1 cellular context compared by ENCODE assay signal in the genomic region with DNA sequence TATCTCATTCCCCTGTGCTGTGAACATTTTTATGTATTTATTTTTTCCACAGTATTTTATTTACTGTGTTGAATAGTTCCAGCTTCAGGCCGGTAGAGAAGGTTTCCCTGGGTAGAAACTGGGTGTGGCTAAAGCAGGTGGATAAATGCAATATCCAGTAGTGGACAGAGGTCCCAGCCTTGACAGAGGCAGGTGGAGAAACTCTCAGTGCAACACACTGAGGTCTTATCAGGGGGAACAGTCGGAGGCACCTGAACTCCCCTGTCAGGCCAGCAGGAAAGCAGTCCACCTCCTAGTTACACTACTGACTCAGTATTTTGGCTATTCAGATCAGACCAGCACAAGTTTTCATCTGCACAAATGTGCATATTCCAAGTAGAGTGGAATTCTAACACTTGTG.
TF ChIP-seq lines count a peak whose summit lies in the region.

No MANE protein-coding gene starts in this region.

TF ChIP-seq in WTC11, 78 proteins besides CTCF, POLR2A, EP300 and RAD21 (continued from another document):
- TF ChIP-seq, protein P1, sequence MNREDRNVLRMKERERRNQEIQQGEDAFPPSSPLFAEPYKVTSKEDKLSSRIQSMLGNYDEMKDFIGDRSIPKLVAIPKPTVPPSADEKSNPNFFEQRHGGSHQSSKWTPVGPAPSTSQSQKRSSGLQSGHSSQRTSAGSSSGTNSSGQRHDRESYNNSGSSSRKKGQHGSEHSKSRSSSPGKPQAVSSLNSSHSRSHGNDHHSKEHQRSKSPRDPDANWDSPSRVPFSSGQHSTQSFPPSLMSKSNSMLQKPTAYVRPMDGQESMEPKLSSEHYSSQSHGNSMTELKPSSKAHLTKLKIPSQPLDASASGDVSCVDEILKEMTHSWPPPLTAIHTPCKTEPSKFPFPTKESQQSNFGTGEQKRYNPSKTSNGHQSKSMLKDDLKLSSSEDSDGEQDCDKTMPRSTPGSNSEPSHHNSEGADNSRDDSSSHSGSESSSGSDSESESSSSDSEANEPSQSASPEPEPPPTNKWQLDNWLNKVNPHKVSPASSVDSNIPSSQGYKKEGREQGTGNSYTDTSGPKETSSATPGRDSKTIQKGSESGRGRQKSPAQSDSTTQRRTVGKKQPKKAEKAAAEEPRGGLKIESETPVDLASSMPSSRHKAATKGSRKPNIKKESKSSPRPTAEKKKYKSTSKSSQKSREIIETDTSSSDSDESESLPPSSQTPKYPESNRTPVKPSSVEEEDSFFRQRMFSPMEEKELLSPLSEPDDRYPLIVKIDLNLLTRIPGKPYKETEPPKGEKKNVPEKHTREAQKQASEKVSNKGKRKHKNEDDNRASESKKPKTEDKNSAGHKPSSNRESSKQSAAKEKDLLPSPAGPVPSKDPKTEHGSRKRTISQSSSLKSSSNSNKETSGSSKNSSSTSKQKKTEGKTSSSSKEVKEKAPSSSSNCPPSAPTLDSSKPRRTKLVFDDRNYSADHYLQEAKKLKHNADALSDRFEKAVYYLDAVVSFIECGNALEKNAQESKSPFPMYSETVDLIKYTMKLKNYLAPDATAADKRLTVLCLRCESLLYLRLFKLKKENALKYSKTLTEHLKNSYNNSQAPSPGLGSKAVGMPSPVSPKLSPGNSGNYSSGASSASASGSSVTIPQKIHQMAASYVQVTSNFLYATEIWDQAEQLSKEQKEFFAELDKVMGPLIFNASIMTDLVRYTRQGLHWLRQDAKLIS (CRISPR knock-in tag; IDR thresholded peaks at IDR 0.05; ENCODE audit: borderline replicate concordance), result no peak
- TF ChIP-seq, protein P2, sequence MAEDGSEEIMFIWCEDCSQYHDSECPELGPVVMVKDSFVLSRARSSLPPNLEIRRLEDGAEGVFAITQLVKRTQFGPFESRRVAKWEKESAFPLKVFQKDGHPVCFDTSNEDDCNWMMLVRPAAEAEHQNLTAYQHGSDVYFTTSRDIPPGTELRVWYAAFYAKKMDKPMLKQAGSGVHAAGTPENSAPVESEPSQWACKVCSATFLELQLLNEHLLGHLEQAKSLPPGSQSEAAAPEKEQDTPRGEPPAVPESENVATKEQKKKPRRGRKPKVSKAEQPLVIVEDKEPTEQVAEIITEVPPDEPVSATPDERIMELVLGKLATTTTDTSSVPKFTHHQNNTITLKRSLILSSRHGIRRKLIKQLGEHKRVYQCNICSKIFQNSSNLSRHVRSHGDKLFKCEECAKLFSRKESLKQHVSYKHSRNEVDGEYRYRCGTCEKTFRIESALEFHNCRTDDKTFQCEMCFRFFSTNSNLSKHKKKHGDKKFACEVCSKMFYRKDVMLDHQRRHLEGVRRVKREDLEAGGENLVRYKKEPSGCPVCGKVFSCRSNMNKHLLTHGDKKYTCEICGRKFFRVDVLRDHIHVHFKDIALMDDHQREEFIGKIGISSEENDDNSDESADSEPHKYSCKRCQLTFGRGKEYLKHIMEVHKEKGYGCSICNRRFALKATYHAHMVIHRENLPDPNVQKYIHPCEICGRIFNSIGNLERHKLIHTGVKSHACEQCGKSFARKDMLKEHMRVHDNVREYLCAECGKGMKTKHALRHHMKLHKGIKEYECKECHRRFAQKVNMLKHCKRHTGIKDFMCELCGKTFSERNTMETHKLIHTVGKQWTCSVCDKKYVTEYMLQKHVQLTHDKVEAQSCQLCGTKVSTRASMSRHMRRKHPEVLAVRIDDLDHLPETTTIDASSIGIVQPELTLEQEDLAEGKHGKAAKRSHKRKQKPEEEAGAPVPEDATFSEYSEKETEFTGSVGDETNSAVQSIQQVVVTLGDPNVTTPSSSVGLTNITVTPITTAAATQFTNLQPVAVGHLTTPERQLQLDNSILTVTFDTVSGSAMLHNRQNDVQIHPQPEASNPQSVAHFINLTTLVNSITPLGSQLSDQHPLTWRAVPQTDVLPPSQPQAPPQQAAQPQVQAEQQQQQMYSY (CRISPR knock-in tag; IDR thresholded peaks at IDR 0.05), result no peak
- TF ChIP-seq ZNF121 (CRISPR knock-in tag; IDR thresholded peaks at IDR 0.05) (no peak), JUN (CRISPR knock-in tag; IDR thresholded peaks at IDR 0.05) (no peak), ETV6 (CRISPR knock-in tag; IDR thresholded peaks at IDR 0.05) (no peak), MYBL2 (CRISPR knock-in tag; IDR thresholded peaks at IDR 0.05) (no peak)
- TF ChIP-seq, protein P3, sequence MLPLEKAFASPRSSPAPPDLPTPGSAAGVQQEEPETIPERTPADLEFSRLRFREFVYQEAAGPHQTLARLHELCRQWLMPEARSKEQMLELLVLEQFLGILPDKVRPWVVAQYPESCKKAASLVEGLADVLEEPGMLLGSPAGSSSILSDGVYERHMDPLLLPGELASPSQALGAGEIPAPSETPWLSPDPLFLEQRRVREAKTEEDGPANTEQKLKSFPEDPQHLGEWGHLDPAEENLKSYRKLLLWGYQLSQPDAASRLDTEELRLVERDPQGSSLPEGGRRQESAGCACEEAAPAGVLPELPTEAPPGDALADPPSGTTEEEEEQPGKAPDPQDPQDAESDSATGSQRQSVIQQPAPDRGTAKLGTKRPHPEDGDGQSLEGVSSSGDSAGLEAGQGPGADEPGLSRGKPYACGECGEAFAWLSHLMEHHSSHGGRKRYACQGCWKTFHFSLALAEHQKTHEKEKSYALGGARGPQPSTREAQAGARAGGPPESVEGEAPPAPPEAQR (CRISPR knock-in tag; IDR thresholded peaks at IDR 0.05), result no peak
- TF ChIP-seq, protein P4, sequence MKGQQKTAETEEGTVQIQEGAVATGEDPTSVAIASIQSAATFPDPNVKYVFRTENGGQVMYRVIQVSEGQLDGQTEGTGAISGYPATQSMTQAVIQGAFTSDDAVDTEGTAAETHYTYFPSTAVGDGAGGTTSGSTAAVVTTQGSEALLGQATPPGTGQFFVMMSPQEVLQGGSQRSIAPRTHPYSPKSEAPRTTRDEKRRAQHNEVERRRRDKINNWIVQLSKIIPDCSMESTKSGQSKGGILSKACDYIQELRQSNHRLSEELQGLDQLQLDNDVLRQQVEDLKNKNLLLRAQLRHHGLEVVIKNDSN (CRISPR knock-in tag; IDR thresholded peaks at IDR 0.05), result no peak
- TF ChIP-seq, protein P5, sequence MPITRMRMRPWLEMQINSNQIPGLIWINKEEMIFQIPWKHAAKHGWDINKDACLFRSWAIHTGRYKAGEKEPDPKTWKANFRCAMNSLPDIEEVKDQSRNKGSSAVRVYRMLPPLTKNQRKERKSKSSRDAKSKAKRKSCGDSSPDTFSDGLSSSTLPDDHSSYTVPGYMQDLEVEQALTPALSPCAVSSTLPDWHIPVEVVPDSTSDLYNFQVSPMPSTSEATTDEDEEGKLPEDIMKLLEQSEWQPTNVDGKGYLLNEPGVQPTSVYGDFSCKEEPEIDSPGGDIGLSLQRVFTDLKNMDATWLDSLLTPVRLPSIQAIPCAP (CRISPR knock-in tag; IDR thresholded peaks at IDR 0.05), result no peak
